9 cellular contexts compared by ENCODE assay signal in the genomic region with DNA sequence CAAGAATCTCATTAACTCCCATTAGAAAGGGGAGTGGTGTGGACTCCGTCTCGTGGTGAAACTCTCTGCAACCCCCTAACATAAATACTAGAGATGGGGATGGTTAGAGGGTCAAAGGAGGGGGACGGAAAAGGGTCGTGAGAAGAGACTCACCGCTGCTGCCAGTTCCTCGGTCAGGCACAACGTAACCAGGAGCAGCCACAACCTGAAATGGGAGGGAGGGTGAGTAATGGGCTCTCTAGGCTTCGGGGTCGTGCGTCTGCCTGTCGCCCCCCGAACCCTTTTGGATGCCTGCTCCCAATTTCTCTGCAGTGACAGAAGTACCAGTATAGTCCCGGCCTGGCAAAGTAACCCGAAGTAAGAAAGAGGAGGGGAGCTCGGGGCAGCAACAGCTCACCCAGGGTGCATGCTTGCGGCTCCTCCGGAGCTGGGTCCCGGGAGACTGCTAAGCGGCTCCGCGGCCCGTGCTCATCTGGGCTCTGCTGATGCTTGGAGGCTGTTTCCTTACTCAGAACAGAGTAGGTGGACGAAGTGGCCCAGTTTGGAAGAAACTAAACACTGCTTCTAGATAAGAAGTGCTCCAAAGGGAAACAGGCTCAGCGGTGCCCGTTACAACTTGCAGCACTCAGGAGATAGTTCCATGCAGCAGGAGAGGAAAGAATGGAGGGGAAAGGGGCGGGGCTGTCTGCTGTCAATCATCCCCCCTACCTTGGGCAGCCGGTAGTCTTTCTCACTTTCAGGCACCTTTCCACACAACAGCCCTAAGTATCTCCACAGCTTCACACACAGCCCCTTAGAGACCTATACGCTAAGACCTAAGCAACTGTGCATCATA. TPM values are rescaled to one million over a fixed set of nuclear protein-coding genes. Genes with fewer than 3 reads are reported as not detected.
DNase-seq lines count a peak whose midpoint lies in the region; ATAC-seq and TF ChIP-seq lines count a peak whose summit lies in the region.
"Had no signal": no experiment of that assay in that cellular context is flagged by ENCODE, and none has a peak within 500 bp of the region (broad histone marks: within the 10 kb centered on the region; RNA-seq: fewer than 3 reads in every experiment).

Gene COL4A6, minus strand, starts transcription at position 634 of the 835 bp plus-strand sequence. Its CDS starts 226 bp downstream, at position 408.

- peak within 1 kb of the TSS; percentile 6 to 71 for H3K4me3 ChIP-seq in testis

- H3K36me3 Mint-ChIP-seq in chondrocyte (ENCODE audit: low read depth), result no peaks in the 10 kb centered on the region
- H3K36me3 Mint-ChIP-seq in CD4-positive, alpha-beta T cell (ENCODE audit: low read depth), result no peaks in the 10 kb centered on the region

- peak within 1 kb of the TSS; percentile 91 for H3K27ac Mint-ChIP-seq in chondrocyte (ENCODE audit: unreplicated experiment)
- H3K27ac Mint-ChIP-seq in CD4-positive, alpha-beta T cell, result no peak within 1 kb of the TSS
- H3K27ac Mint-ChIP-seq: stimulated activated naive CD8-positive, alpha-beta T cell treated with anti-CD3 and anti-CD28 coated beads, Interleukin-15, Interleukin-2, amounts not matched to agents 100 ng/mL and 50 ng/mL, for 24 hours had no signal

- H3K36me3 ChIP-seq in testis (ENCODE audit: low read depth, missing control alignments), result no peaks in the 10 kb centered on the region

- CTCF ChIA-PET in CD4-positive, alpha-beta T cell (lab: Charles Lee), result no interaction called here

- intact Hi-C loops in testis (cut with DNase I; ENCODE audit: low total_unique reads), result no loop called here
- intact Hi-C loops in CD4-positive, alpha-beta T cell (cut with DNase I, micrococcal nuclease), result no loop called here

- no peaks in the 10 kb centered on the region for H3K27me3 Mint-ChIP-seq in chondrocyte (ENCODE audit: low read depth)
- H3K27me3 Mint-ChIP-seq in CD4-positive, alpha-beta T cell, result peaks cover 40% of the 10 kb centered on the region

- POLR2A ChIA-PET in CD4-positive, alpha-beta T cell (lab: Charles Lee), result no interaction called here

- TF ChIP-seq CTCF in chondrocyte (IDR thresholded peaks at IDR 0.05) (no peak), testis (IDR thresholded peaks at IDR 0.05) (no peak)
- no peak for TF ChIP-seq CTCF in CD4-positive, alpha-beta T cell (IDR thresholded peaks at IDR 0.05)

- WGBS in testis, 2 donors, result 3 to 9% methylated on average over 11 to 26 of the region's 28 CpGs

- ATAC-seq in GM18511 (IDR thresholded peaks at IDR 0.05; ENCODE audit: unreplicated experiment) (no peak), GM18870 (IDR thresholded peaks at IDR 0.05; ENCODE audit: unreplicated experiment) (no peak)
- ATAC-seq in CD4-positive, alpha-beta T cell (ENCODE audit: poor library complexity), result no peak

- peak; percentile 9 for DNase-seq in M059J (ENCODE audit: low read depth)
- DNase-seq in chondrocyte (ENCODE audit: low spot score), result no peak
- peak; percentile 24 for DNase-seq in iris pigment epithelial cell (ENCODE audit: low read depth)
- DNase-seq in testis, result peak; percentile 38
- DNase-seq in NCI-H526 treated with DMSO at 0.1 percent for 48 hours (lab: John Stamatoyannopoulos, UW), result no peak
- no peak for DNase-seq in CD4-positive, alpha-beta T cell

- H3K9me3 Mint-ChIP-seq in chondrocyte (ENCODE audit: low read depth), result no peaks in the 10 kb centered on the region
- peaks cover 2% of the 10 kb centered on the region for H3K9me3 Mint-ChIP-seq in CD4-positive, alpha-beta T cell
- H3K9me3 Mint-ChIP-seq: stimulated activated naive CD8-positive, alpha-beta T cell treated with anti-CD3 and anti-CD28 coated beads, Interleukin-15, Interleukin-2, amounts not matched to agents 100 ng/mL and 50 ng/mL, for 24 hours had no signal

- H3K9me3 ChIP-seq in testis, result no peaks in the 10 kb centered on the region
- no peaks in the 10 kb centered on the region for H3K9me3 ChIP-seq in CD4-positive, alpha-beta T cell (ENCODE audit: control insufficient read depth, low read length)

- no peaks in the 10 kb centered on the region for H3K4me1 ChIP-seq in testis

- no peaks in the 10 kb centered on the region for H3K27me3 ChIP-seq in testis
- peaks cover 26% of the 10 kb centered on the region for H3K27me3 ChIP-seq in CD4-positive, alpha-beta T cell (ENCODE audit: control insufficient read depth, insufficient read depth, low read length)

- peaks cover 51% of the 10 kb centered on the region for H3K4me1 Mint-ChIP-seq in chondrocyte (ENCODE audit: low read depth)
- peaks cover 12% of the 10 kb centered on the region for H3K4me1 Mint-ChIP-seq in CD4-positive, alpha-beta T cell (ENCODE audit: low read depth)

- no peak for TF ChIP-seq POLR2A in testis (IDR thresholded peaks at IDR 0.05)

- H3K4me3 Mint-ChIP-seq in chondrocyte (ENCODE audit: unreplicated experiment), result peak within 1 kb of the TSS; percentile 90
- H3K4me3 Mint-ChIP-seq in CD4-positive, alpha-beta T cell, result no peak within 1 kb of the TSS

- peak within 1 kb of the TSS in 1 of 2 donors; percentile 53 for H3K27ac ChIP-seq in testis
- H3K27ac ChIP-seq in CD4-positive, alpha-beta T cell (ENCODE audit: low read depth, low read length), result no peak within 1 kb of the TSS

RNA-seq across cellular contexts. Expression of gene COL4A6, which starts in this region (rescaled TPM):
- 0.47 and 0.94 TPM in 2 replicates for total RNA-seq in M059J (2014; rRNA removed; shearing (Covaris generic))
- total RNA-seq in chondrocyte (4.1 to 12.5 TPM (median 4.5 TPM) in 3 replicates), testis (1 to 10 TPM; 2.4 to 3.5 TPM)
- polyA plus RNA-seq in testis (ENCODE audit: insufficient read depth, low read depth, low replicate concordance), result 4.9 TPM
- not detected for total RNA-seq in CD4-positive, alpha-beta T cell

Comparison
In these comparisons a context has a peak if more than half of its experiments do, and no peak if none do; other contexts are left out.
1. Peak in DNase-seq in M059J; RNA of the gene not detected or under 1 TPM.
2. DNase-seq: peak in iris pigment epithelial cell (single experiment) and testis (single experiment); none in chondrocyte (single experiment), NCI-H526 treated with DMSO at 0.1 percent for 48 hours (single experiment) and CD4-positive, alpha-beta T cell (0 of 10).